ENCODE assay signal across 8 cellular contexts in genomic region chr3:119497824-119498187, GRCh38. TPM values are rescaled to one million over a fixed set of nuclear protein-coding genes. Genes with fewer than 3 reads are reported as not detected.
DNase-seq lines count a peak whose midpoint lies in the region; ATAC-seq, FAIRE-seq and TF ChIP-seq lines count a peak whose summit lies in the region.

No MANE protein-coding gene starts in this region.

- H3K36me3 ChIP-seq in NT2/D1 (ENCODE audit: insufficient read depth, insufficient read length, low read length), result peaks cover 28% of the 10 kb centered on the region
- H3K36me3 ChIP-seq in colonic mucosa, result no peaks in the 10 kb centered on the region
- H3K36me3 ChIP-seq in right lobe of liver, result no peaks in the 10 kb centered on the region
- no peaks in the 10 kb centered on the region for H3K36me3 ChIP-seq in testis (ENCODE audit: low read depth, missing control alignments)

- H3K9me3 ChIP-seq in NT2/D1 (ENCODE audit: insufficient read depth, low read length) (no peaks in the 10 kb centered on the region), colonic mucosa (no peaks in the 10 kb centered on the region), right lobe of liver (no peaks in the 10 kb centered on the region), testis (no peaks in the 10 kb centered on the region)

- no peak for TF ChIP-seq POLR2A in right lobe of liver (IDR thresholded peaks at IDR 0.05)
- no peak for TF ChIP-seq POLR2A in testis (IDR thresholded peaks at IDR 0.05)

- WGBS in right lobe of liver (ENCODE audit: insufficient coverage, low coverage, low lambda C conversion rate, missing lambda C conversion rate), result 3% methylated on average over 9 of the region's 9 CpGs
- 3% methylated on average over 9 of the region's 9 CpGs for WGBS in testis, 2 donors

- in situ Hi-C loops in ACHN (cut with HindIII; ENCODE audit: low pct_ligation_motif_present, low pct_unique_long_range_greater_than_20kb, low sequenced_read_pairs), result no loop called here

- no peaks in the 10 kb centered on the region for H3K27me3 ChIP-seq in NT2/D1 (ENCODE audit: insufficient read depth, insufficient read length)
- no peaks in the 10 kb centered on the region for H3K27me3 ChIP-seq in colonic mucosa
- no peaks in the 10 kb centered on the region for H3K27me3 ChIP-seq in right lobe of liver
- no peaks in the 10 kb centered on the region for H3K27me3 ChIP-seq in testis

- H3K4me1 ChIP-seq in NT2/D1 (ENCODE audit: insufficient read depth, insufficient read length) (no peaks in the 10 kb centered on the region), colonic mucosa (no peaks in the 10 kb centered on the region), right lobe of liver (peaks cover 0 to 22% (median 7%) of the 10 kb centered on the region in 4 donors), testis (peaks cover 15% of the 10 kb centered on the region)

- H3K4me3 ChIP-seq in NT2/D1 (ENCODE audit: insufficient read length, low read depth), result peak overlapping the region; percentile 97
- peak overlapping the region; percentile 82 for H3K4me3 ChIP-seq in colonic mucosa
- H3K4me3 ChIP-seq in right lobe of liver, result peak overlapping the region; percentile 80 to 88 (median 83)
- H3K4me3 ChIP-seq in testis, result peak overlapping the region; percentile 62 to 85

- peak overlapping the region; percentile 96 for H3K27ac ChIP-seq in colonic mucosa
- H3K27ac ChIP-seq in right lobe of liver, result peak overlapping the region; percentile 29 to 92 (median 80)
- peak overlapping the region; percentile 10 to 80 for H3K27ac ChIP-seq in testis

- DNase-seq in ACHN (peak; percentile 26), NT2/D1 (ENCODE audit: low read depth, low spot score) (peak; percentile 3), colonic mucosa (peak; percentile 60), right lobe of liver (peak in 1 of 3 donors; percentile 19), testis (no peak), GM19239 (ENCODE audit: insufficient read length, low spot score) (no peak)
- DNase-seq in stimulated activated CD4-positive, alpha-beta T cell treated with anti-CD3 and anti-CD28 coated beads, Interleukin-1b, Interleukin-23, amount 100 ng/mL, for 48 hours, result no peak

- TF ChIP-seq CTCF in colonic mucosa (IDR thresholded peaks at IDR 0.05), result no peak
- no peak for TF ChIP-seq CTCF in right lobe of liver (IDR thresholded peaks at IDR 0.05)
- no peak for TF ChIP-seq CTCF in testis (IDR thresholded peaks at IDR 0.05)

- intact Hi-C loops in colonic mucosa (cut with DNase I) (no loop called here), right lobe of liver (cut with DNase I) (no loop called here), testis (cut with DNase I; ENCODE audit: low total_unique reads) (no loop called here)

- H3K9ac ChIP-seq in NT2/D1 (ENCODE audit: insufficient read length, low read depth), result peak overlapping the region; percentile 98
- H3K9ac ChIP-seq in colonic mucosa (ENCODE audit: low read depth in 2 of 2, low read length in 2 of 2), result peak overlapping the region; percentile 61 to 68

- FAIRE-seq in GM19239 (lab: Jason Lieb, UNC), result no peak

- ATAC-seq in GM18498 (IDR thresholded peaks at IDR 0.05; ENCODE audit: unreplicated experiment) (peak; percentile 25), right lobe of liver (peak; percentile 2 to 16 (median 10))

RNA-seq across cellular contexts. Expression of gene TIMMDC1, which starts 0.5 kb away (rescaled TPM):
- total RNA-seq in colonic mucosa (100 to 1,000 TPM in 1 of 2 donors, 10 to 100 TPM in 1; 88.6 to 128 TPM), right lobe of liver (10 to 100 TPM; 16.4 to 63.5 (median 42.8) TPM), testis (10 to 100 TPM; 70.9 to 81.4 TPM)
- 109 TPM for polyA plus RNA-seq in testis (ENCODE audit: insufficient read depth, low read depth, low replicate concordance)

RNA-seq across cellular contexts. Expression of gene POGLUT1, which starts 29.0 kb away (rescaled TPM):
- total RNA-seq in colonic mucosa (10 to 100 TPM; 11.2 to 14.8 TPM), right lobe of liver (1 to 10 TPM; 5.8 to 8.0 (median 7.4) TPM), testis (10 to 100 TPM; 11.4 to 11.6 TPM)
- 8.8 TPM for polyA plus RNA-seq in testis (ENCODE audit: insufficient read depth, low read depth, low replicate concordance)

RNA-seq across cellular contexts. Expression of gene TMEM39A, which starts 34.4 kb away (rescaled TPM):
- total RNA-seq in colonic mucosa (10 to 100 TPM; 37.4 to 48.8 TPM), right lobe of liver (10 to 100 TPM; 14.9 to 34.6 (median 20.9) TPM), testis (10 to 100 TPM; 39.8 to 46.0 TPM)
- 33.5 TPM for polyA plus RNA-seq in testis (ENCODE audit: insufficient read depth, low read depth, low replicate concordance)

Comparison
In these comparisons a context has a peak if more than half of its experiments do, and no peak if none do; other contexts are left out.
1. DNase-seq: peak in ACHN (single experiment), NT2/D1 (single experiment) and colonic mucosa (single experiment); none in testis (single experiment), stimulated activated CD4-positive, alpha-beta T cell treated with anti-CD3 and anti-CD28 coated beads, Interleukin-1b, Interleukin-23, amount 100 ng/mL, for 48 hours (single experiment) and GM19239 (single experiment).
2. H3K27ac ChIP-seq: peak in every context shown above with its lines; median percentile 96 in colonic mucosa; 80 in right lobe of liver; 45 in testis.
3. Peak in every context shown above with its lines, with median percentiles within 50 percentile points of each other: H3K4me3 ChIP-seq.